ENCODE assay signal across 1 cellular context in genomic region chr20:32581839-32582658, GRCh38.
A peak's percentile ranks its signal among the peaks of the same experiment; 100 is the strongest.
TF ChIP-seq lines count a peak whose summit lies in the region.

No MANE protein-coding gene starts in this region.

TF ChIP-seq in HepG2, 621 proteins besides CTCF, POLR2A, EP300 and RAD21 (continued from another document and continues in another):
- TF ChIP-seq HBP1 (CRISPR knock-in tag; IDR thresholded peaks at IDR 0.05; ENCODE audit: low read depth) (no peak), ZNF225 (CRISPR knock-in tag; IDR thresholded peaks at IDR 0.05) (peak; percentile 58; the same call in 1 of the 2 replicates), ONECUT2 (CRISPR knock-in tag; IDR thresholded peaks at IDR 0.05) (no peak), ZNF143 (CRISPR knock-in tag; IDR thresholded peaks at IDR 0.05) (peak; percentile 41; the same call in 1 of the 2 replicates), ZNF766 (CRISPR knock-in tag; IDR thresholded peaks at IDR 0.05; ENCODE audit: borderline replicate concordance) (no peak), MXD3 (CRISPR knock-in tag; IDR thresholded peaks at IDR 0.05) (0 out of 2 replicates have a peak, but pooled peaks have one; percentile 28), ZNF878 (CRISPR knock-in tag; IDR thresholded peaks at IDR 0.05) (no peak; the same call in 1 of the 2 replicates), ZNF430 (CRISPR knock-in tag; IDR thresholded peaks at IDR 0.05) (no peak), ZBTB3 (CRISPR knock-in tag; IDR thresholded peaks at IDR 0.05; ENCODE audit: borderline replicate concordance, low read depth) (no peak), NFAT5 (CRISPR knock-in tag; IDR thresholded peaks at IDR 0.05) (no peak; the same call in 1 of the 2 replicates), THAP8 (CRISPR knock-in tag; IDR thresholded peaks at IDR 0.05; ENCODE audit: borderline replicate concordance) (no peak), TBP (CRISPR knock-in tag; IDR thresholded peaks at IDR 0.05) (no peak), NR0B2 (CRISPR knock-in tag; IDR thresholded peaks at IDR 0.05) (no peak), HOXA9 (CRISPR knock-in tag; IDR thresholded peaks at IDR 0.05; ENCODE audit: borderline replicate concordance) (no peak), ZNF296 (CRISPR knock-in tag; conservative IDR thresholded peaks at IDR 0.05) (no peak), ZNF3 (CRISPR knock-in tag; IDR thresholded peaks at IDR 0.05) (no peak), E2F5 (CRISPR knock-in tag; conservative IDR thresholded peaks at IDR 0.05) (no peak), TARDBP (CRISPR knock-in tag; IDR thresholded peaks at IDR 0.05) (no peak), ZNF260 (CRISPR knock-in tag; IDR thresholded peaks at IDR 0.05; ENCODE audit: borderline replicate concordance, low read depth) (no peak), GTF2F1 (IDR thresholded peaks at IDR 0.05; ENCODE audit: low read length) (no peak), HHEX (CRISPR knock-in tag; IDR thresholded peaks at IDR 0.05) (no peak), ATF6 (CRISPR knock-in tag; conservative IDR thresholded peaks at IDR 0.05) (no peak; the same call in none of the 2 replicates), MTF2 (CRISPR knock-in tag; IDR thresholded peaks at IDR 0.05; ENCODE audit: borderline replicate concordance) (no peak; the same call in 1 of the 2 replicates), ELF3 (CRISPR knock-in tag; IDR thresholded peaks at IDR 0.05) (peak; percentile 72), HES4 (CRISPR knock-in tag; IDR thresholded peaks at IDR 0.05; ENCODE audit: borderline replicate concordance) (peak; percentile 64; the same call in 1 of the 2 replicates), SKI (IDR thresholded peaks at IDR 0.05; ENCODE audit: partially characterized antibody) (no peak), ZSCAN9 (CRISPR knock-in tag; IDR thresholded peaks at IDR 0.05; ENCODE audit: borderline replicate concordance) (peak; percentile 34; the same call in 1 of the 2 replicates), RBM39 (IDR thresholded peaks at IDR 0.05; ENCODE audit: low read depth, low read length, poor library complexity, severe bottlenecking) (no peak), NFYC (CRISPR knock-in tag; IDR thresholded peaks at IDR 0.05) (no peak), ZNF101 (CRISPR knock-in tag; IDR thresholded peaks at IDR 0.05; ENCODE audit: borderline replicate concordance, low read depth) (no peak), STAG1 (CRISPR knock-in tag; IDR thresholded peaks at IDR 0.05) (no peak; the same call in 1 of the 2 replicates), PBX2 (CRISPR knock-in tag; IDR thresholded peaks at IDR 0.05) (no peak), ZBTB40 (IDR thresholded peaks at IDR 0.05) (no peak), ZBTB40 (CRISPR knock-in tag; IDR thresholded peaks at IDR 0.05) (no peak), HMGA1 (CRISPR knock-in tag; conservative IDR thresholded peaks at IDR 0.05) (no peak), ZNF329 (CRISPR knock-in tag; IDR thresholded peaks at IDR 0.05; ENCODE audit: low read depth) (no peak), SIN3B (IDR thresholded peaks at IDR 0.05; ENCODE audit: low read length) (no peak), ZNF510 (CRISPR knock-in tag; IDR thresholded peaks at IDR 0.05; ENCODE audit: low read depth) (peak; percentile 86), REPIN1 (CRISPR knock-in tag; IDR thresholded peaks at IDR 0.05; ENCODE audit: borderline replicate concordance, low read depth) (no peak), ZNF557 (CRISPR knock-in tag; IDR thresholded peaks at IDR 0.05) (no peak)
